1 cellular context compared by ENCODE assay signal in genomic region chr1:116489231-116489697, GRCh38.
TF ChIP-seq lines count a peak whose summit lies in the region.

No MANE protein-coding gene starts in this region.

TF ChIP-seq in GM23338, 12 proteins besides CTCF, POLR2A, EP300 and RAD21 (continued from another document):
- TF ChIP-seq ZNF462 (CRISPR knock-in tag; IDR thresholded peaks at IDR 0.05), result no peak
- no peak for TF ChIP-seq POLR2AphosphoS5 (IDR thresholded peaks at IDR 0.05; ENCODE audit: low read depth)
- no peak for TF ChIP-seq NANOG (IDR thresholded peaks at IDR 0.05; ENCODE audit: borderline replicate concordance)
- TF ChIP-seq ZNF331 (CRISPR knock-in tag; IDR thresholded peaks at IDR 0.05; ENCODE audit: low read depth), result no peak
- TF ChIP-seq ETS1 (IDR thresholded peaks at IDR 0.05), result no peak
- no peak for TF ChIP-seq EZH2 (IDR thresholded peaks at IDR 0.05; ENCODE audit: low read depth, unreplicated experiment)
- TF ChIP-seq STAT1 (IDR thresholded peaks at IDR 0.05; ENCODE audit: unreplicated experiment), result no peak
- TF ChIP-seq EZH2phosphoT487 (IDR thresholded peaks at IDR 0.05; ENCODE audit: unreplicated experiment), result no peak
